8 cellular contexts compared by ENCODE assay signal in the genomic region with DNA sequence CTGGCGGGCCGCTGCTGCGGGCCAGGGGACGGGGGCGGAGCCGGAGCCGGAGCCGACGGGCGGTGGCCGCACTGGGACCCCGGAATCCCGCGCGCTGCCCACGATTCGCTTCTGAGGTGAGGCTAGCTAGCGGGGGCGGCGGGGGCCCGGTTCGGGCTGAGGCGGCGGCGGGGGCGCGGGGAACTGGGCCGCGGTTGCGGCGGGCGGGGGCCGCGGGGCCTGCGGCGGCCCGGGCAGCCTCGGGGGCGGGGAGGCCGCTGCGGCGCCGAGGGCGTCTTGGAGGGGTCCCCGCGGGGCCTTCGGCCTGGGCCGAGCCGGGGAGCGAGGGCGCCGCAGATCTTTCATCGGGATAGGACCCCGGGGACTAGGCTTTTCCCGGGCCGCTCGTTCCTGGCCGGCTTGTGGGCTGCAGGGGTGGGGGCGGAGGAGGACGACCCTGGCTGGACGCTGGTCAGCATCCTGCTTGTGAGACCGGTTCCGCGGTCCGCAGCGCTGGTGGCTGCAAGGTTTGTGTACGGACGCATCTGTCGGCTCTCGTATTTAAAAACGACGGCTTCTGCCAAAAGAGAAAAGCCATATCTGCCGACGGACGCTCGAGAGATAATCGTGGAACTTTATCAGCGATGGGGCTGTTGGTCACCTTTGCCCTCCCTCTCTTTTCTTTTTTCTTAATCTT. TPM values are rescaled to one million over a fixed set of nuclear protein-coding genes. Genes with fewer than 3 reads are reported as not detected.
DNase-seq lines count a peak whose midpoint lies in the region; ATAC-seq and TF ChIP-seq lines count a peak whose summit lies in the region.

No MANE protein-coding gene starts in this region.

- H3K36me3 ChIP-seq in neutrophil, result no peaks in the 10 kb centered on the region

- TF ChIP-seq CTCF in activated B cell treated with CpG ODN at 0.5 μM for 24 hours (IDR thresholded peaks at IDR 0.05) (no peak), foreskin keratinocyte (conservative IDR thresholded peaks at IDR 0.05) (no peak), neutrophil (IDR thresholded peaks at IDR 0.05) (no peak)

- peak overlapping the region; percentile 94 for H3K27ac Mint-ChIP-seq in activated B cell treated with CpG ODN at 0.5 μM for 24 hours

- peaks cover 53% of the 10 kb centered on the region for H3K4me1 Mint-ChIP-seq in activated T-cell treated with anti-CD3 and anti-CD28 coated beads, Interleukin-2, amount 50 U/mL, for 4 hours (ENCODE audit: low read depth)
- H3K4me1 Mint-ChIP-seq in activated B cell treated with CpG ODN at 0.5 μM for 24 hours, result peaks cover 61% of the 10 kb centered on the region

- no peaks in the 10 kb centered on the region for H3K9me3 ChIP-seq in neutrophil

- peak; percentile 18 to 20 for ATAC-seq in activated T-cell treated with anti-CD3 and anti-CD28 coated beads, Interleukin-2, amount 50 U/mL, for 4 hours
- ATAC-seq in HG03442 (IDR thresholded peaks at IDR 0.05; ENCODE audit: unreplicated experiment) (peak; percentile 20), activated B cell treated with CpG ODN at 0.5 μM for 24 hours (ENCODE audit: low read depth) (no peak), foreskin keratinocyte (peak; percentile 13), HG03469 (IDR thresholded peaks at IDR 0.05; ENCODE audit: unreplicated experiment) (no peak)

- POLR2A ChIA-PET in activated B cell treated with CpG ODN at 0.5 μM for 24 hours (lab: Charles Lee), result interaction anchor here (0.7 to 2.6 kb wide), 12 partner anchors 7 to 154 kb away, joined by 3 to 12 read pairs (median 4); partner anchors contain the start of gene TNIP2

- no peak for DNase-seq in activated T-cell treated with anti-CD3 and anti-CD28 coated beads, Interleukin-2, amount 50 U/mL, for 4 hours
- no peak for DNase-seq in activated T-cell treated with anti-CD3 and anti-CD28 coated beads, Interleukin-2, amount 50 U/mL, for 1 hour
- DNase-seq in activated B cell treated with CpG ODN at 0.5 μM for 24 hours (peak; percentile 55), foreskin keratinocyte (peak in 1 of 2 donors; percentile 18), COLO829 (ENCODE audit: low spot score) (no peak)

- no peaks in the 10 kb centered on the region for H3K9me3 Mint-ChIP-seq in activated T-cell treated with anti-CD3 and anti-CD28 coated beads, Interleukin-2, amount 50 U/mL, for 4 hours
- no peaks in the 10 kb centered on the region for H3K9me3 Mint-ChIP-seq in activated B cell treated with CpG ODN at 0.5 μM for 24 hours

- intact Hi-C loops in activated B cell treated with CpG ODN at 0.5 μM for 24 hours (cut with micrococcal nuclease), result loop anchor here (1.0 to 2.0 kb wide), 3 partner anchors 7 to 15 kb away; no protein-coding TSS in a partner anchor

- peak overlapping the region; percentile 72 to 84 for H3K4me3 ChIP-seq in neutrophil (ENCODE audit: low read depth in 1 of 2, low read length in 1 of 2)

- H3K27ac ChIP-seq in foreskin keratinocyte (no peak overlapping the region), neutrophil (peak overlapping the region; percentile 86)

- H3K4me3 Mint-ChIP-seq in activated T-cell treated with anti-CD3 and anti-CD28 coated beads, Interleukin-2, amount 50 U/mL, for 4 hours, result peak overlapping the region; percentile 97
- peak overlapping the region; percentile 96 for H3K4me3 Mint-ChIP-seq in activated B cell treated with CpG ODN at 0.5 μM for 24 hours

- CTCF ChIA-PET in activated B cell treated with CpG ODN at 0.5 μM for 24 hours (lab: Charles Lee), result no interaction called here

- H3K27me3 ChIP-seq in foreskin keratinocyte (no peaks in the 10 kb centered on the region), neutrophil (no peaks in the 10 kb centered on the region)

- no peaks in the 10 kb centered on the region for H3K27me3 Mint-ChIP-seq in activated T-cell treated with anti-CD3 and anti-CD28 coated beads, Interleukin-2, amount 50 U/mL, for 4 hours (ENCODE audit: low read depth)
- no peaks in the 10 kb centered on the region for H3K27me3 Mint-ChIP-seq in activated B cell treated with CpG ODN at 0.5 μM for 24 hours

- H3K4me1 ChIP-seq in foreskin keratinocyte (peaks cover 10% of the 10 kb centered on the region), neutrophil (ENCODE audit: control insufficient read depth in 1 of 2, insufficient read depth in 1 of 2, low read depth in 1 of 2, low read length in 1 of 2) (peaks cover 48 to 49% of the 10 kb centered on the region in 2 experiments)

- H3K36me3 Mint-ChIP-seq in activated T-cell treated with anti-CD3 and anti-CD28 coated beads, Interleukin-2, amount 50 U/mL, for 4 hours (ENCODE audit: insufficient read depth), result peaks cover 4% of the 10 kb centered on the region
- peaks cover 9% of the 10 kb centered on the region for H3K36me3 Mint-ChIP-seq in activated B cell treated with CpG ODN at 0.5 μM for 24 hours (ENCODE audit: low read depth)

RNA-seq across cellular contexts. Expression of gene ADD1, which starts 0.4 kb away (rescaled TPM):
- total RNA-seq in activated T-cell treated with anti-CD3 and anti-CD28 coated beads, Interleukin-2, amount 50 U/mL, for 4 hours, result 100 to 1,000 TPM; 147 to 175 (median 153) TPM
- total RNA-seq in activated B cell treated with CpG ODN at 0.5 μM for 24 hours, result 326 and 340 TPM in 2 replicates
- total RNA-seq in foreskin keratinocyte, result 173 and 176 TPM in 2 replicates
- polyA plus RNA-seq in foreskin keratinocyte, result 129 and 130 TPM in 2 replicates

RNA-seq across cellular contexts. Expression of gene SH3BP2, which starts 51.2 kb away (rescaled TPM):
- total RNA-seq in activated T-cell treated with anti-CD3 and anti-CD28 coated beads, Interleukin-2, amount 50 U/mL, for 4 hours, result 10 to 100 TPM; 72.2 to 77.9 (median 76.7) TPM
- total RNA-seq in activated B cell treated with CpG ODN at 0.5 μM for 24 hours, result 40.4 and 43.2 TPM in 2 replicates
- 12.5 and 15.7 TPM in 2 replicates for total RNA-seq in foreskin keratinocyte
- 8.3 and 10.8 TPM in 2 replicates for polyA plus RNA-seq in foreskin keratinocyte

Comparison
In these comparisons a context has a peak if more than half of its experiments do, and no peak if none do; other contexts are left out.
1. ATAC-seq: peak in activated T-cell treated with anti-CD3 and anti-CD28 coated beads, Interleukin-2, amount 50 U/mL, for 4 hours (2 of 2), HG03442 (single experiment) and foreskin keratinocyte (single experiment); none in activated B cell treated with CpG ODN at 0.5 μM for 24 hours (single experiment) and HG03469 (single experiment).